ENCODE assay signal across 16 cellular contexts in the genomic region with DNA sequence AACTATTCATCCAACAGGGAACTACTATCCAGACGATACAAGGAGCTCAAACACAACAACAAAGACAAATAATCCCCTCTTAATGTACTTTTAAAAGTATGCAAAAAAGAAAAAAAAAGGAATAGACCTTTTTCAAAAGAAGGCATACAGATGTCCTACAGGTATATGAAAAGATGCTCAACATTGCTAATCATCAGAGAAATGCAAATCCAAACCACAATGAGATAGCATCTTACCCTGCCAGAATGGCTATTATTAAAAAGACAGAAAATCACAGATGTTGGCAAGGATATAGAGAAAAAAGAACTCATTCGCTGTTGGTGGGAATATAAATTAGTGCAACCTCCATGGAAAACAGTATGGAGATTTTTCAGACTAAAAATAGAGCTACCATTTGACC.
A peak's percentile ranks its signal among the peaks of the same experiment; 100 is the strongest.
DNase-seq lines count a peak whose midpoint lies in the region; ATAC-seq and TF ChIP-seq lines count a peak whose summit lies in the region.
"Had no signal": no experiment of that assay in that cellular context is flagged by ENCODE, and none has a peak within 500 bp of the region (broad histone marks: within the 10 kb centered on the region; RNA-seq: fewer than 3 reads in every experiment).

No MANE protein-coding gene starts in this region.

- H3K9ac ChIP-seq in KMS-11: peak overlapping the region; percentile 96
- H3K9ac ChIP-seq: GM23248 had no signal

- peak overlapping the region; percentile 57; the same call in 1 of the 2 replicates for H3K4me3 ChIP-seq in GM12864 (ENCODE audit: low read depth, low read length)
- peak overlapping the region; percentile 48 for H3K4me3 ChIP-seq in KMS-11 (IDR thresholded peaks at IDR 0.05; ENCODE audit: insufficient read depth, low read depth, low read length)
- H3K4me3 ChIP-seq: GM23248, Peyer's patch had no signal

- no peaks in the 10 kb centered on the region for H4K20me1 ChIP-seq in KMS-11 (ENCODE audit: insufficient read depth)

- peaks cover 12% of the 10 kb centered on the region; the same call in 1 of the 2 replicates for H3K79me2 ChIP-seq in KMS-11 (ENCODE audit: insufficient read depth, low read depth)

- TF ChIP-seq CTCF in GM12864 (IDR thresholded peaks at IDR 0.05; ENCODE audit: low read depth, low read length, missing control alignments) (no peak), KMS-11 (conservative IDR thresholded peaks at IDR 0.05; ENCODE audit: low read depth, low read length) (no peak)

- H3K4me1 Mint-ChIP-seq in stimulated activated memory B cell treated with anti-CD40 and anti-IgM and Interleukin-4, amounts not matched to agents 10 μg/mL and 1 μg/mL and 100 μg/mL, for 72 hours: peaks cover 90% of the 10 kb centered on the region

- no peak for ATAC-seq in stimulated activated memory B cell treated with anti-CD40 and anti-IgM and Interleukin-4, amounts not matched to agents 10 μg/mL and 1 μg/mL and 100 μg/mL, for 72 hours
- no peak for ATAC-seq in GM19455 (IDR thresholded peaks at IDR 0.05; ENCODE audit: unreplicated experiment)

- H3K36me3 Mint-ChIP-seq in stimulated activated memory B cell treated with anti-CD40 and anti-IgM and Interleukin-4, amounts not matched to agents 10 μg/mL and 1 μg/mL and 100 μg/mL, for 72 hours: no peaks in the 10 kb centered on the region
- H3K36me3 Mint-ChIP-seq: CD8-positive, alpha-beta memory T cell had no signal

- H3K4me3 Mint-ChIP-seq in stimulated activated memory B cell treated with anti-CD40 and anti-IgM and Interleukin-4, amounts not matched to agents 10 μg/mL and 1 μg/mL and 100 μg/mL, for 72 hours: no peak overlapping the region
- H3K4me3 Mint-ChIP-seq: CD8-positive, alpha-beta memory T cell had no signal

- H3K27ac ChIP-seq in KMS-11: peak overlapping the region; percentile 99
- H3K27ac ChIP-seq in angular gyrus (ENCODE audit: low read depth, low read length): peak overlapping the region; percentile 86
- H3K27ac ChIP-seq: GM23248 had no signal

- peak overlapping the region; percentile 93 for H3K4me2 ChIP-seq in KMS-11

- no peaks in the 10 kb centered on the region for H3K27me3 Mint-ChIP-seq in stimulated activated memory B cell treated with anti-CD40 and anti-IgM and Interleukin-4, amounts not matched to agents 10 μg/mL and 1 μg/mL and 100 μg/mL, for 72 hours
- H3K27me3 Mint-ChIP-seq: CD8-positive, alpha-beta memory T cell had no signal

- DNase-seq in GM12864 (ENCODE audit: low read depth): no peak
- DNase-seq in occipital lobe (lab: John Stamatoyannopoulos, UW): no peak
- DNase-seq in SKM-1 treated with dmso at 0.1 percent for 144 hours (lab: John Stamatoyannopoulos, UW; ENCODE audit: unreplicated experiment): no peak
- DNase-seq: ACHN; CD8-positive, alpha-beta memory T cell; GM23248; IMR-90; NCI-H1048; NCI-H1694 treated with DMSO at 0.1 percent for 48 hours; NCI-H446; Peyer's patch; Right ventricle myocardium superior had no signal

- H3K27me3 ChIP-seq in KMS-11 (ENCODE audit: insufficient read depth, low read depth): no peaks in the 10 kb centered on the region
- H3K27me3 ChIP-seq: Peyer's patch had no signal

- peak overlapping the region; percentile 95 for H3K27ac Mint-ChIP-seq in stimulated activated memory B cell treated with anti-CD40 and anti-IgM and Interleukin-4, amounts not matched to agents 10 μg/mL and 1 μg/mL and 100 μg/mL, for 72 hours
- H3K27ac Mint-ChIP-seq: CD8-positive, alpha-beta memory T cell had no signal

- H3K9me3 Mint-ChIP-seq in stimulated activated memory B cell treated with anti-CD40 and anti-IgM and Interleukin-4, amounts not matched to agents 10 μg/mL and 1 μg/mL and 100 μg/mL, for 72 hours: no peaks in the 10 kb centered on the region
- H3K9me3 Mint-ChIP-seq: CD8-positive, alpha-beta memory T cell had no signal

- H3K36me3 ChIP-seq in KMS-11 (ENCODE audit: insufficient read depth): no peaks in the 10 kb centered on the region
- H3K36me3 ChIP-seq: Peyer's patch had no signal

- H3K4me1 ChIP-seq in KMS-11 (ENCODE audit: low read depth, poor library complexity, severe bottlenecking): peaks cover 98% of the 10 kb centered on the region

- no peak overlapping the region for H2AFZ ChIP-seq in KMS-11 (ENCODE audit: low read depth)
- H2AFZ ChIP-seq: GM23248 had no signal
